Comparison of ENCODE assay signal across 8 cellular contexts in genomic region chr22:49417326-49417725, GRCh38.
"Had no signal": no experiment of that assay in that cellular context is flagged by ENCODE, and none has a peak within 500 bp of the region (broad histone marks: within the 10 kb centered on the region; RNA-seq: fewer than 3 reads in every experiment).

No MANE protein-coding gene starts in this region.

- H3K27ac ChIP-seq: GM23248, HL-60 had no signal

- H3K27ac Mint-ChIP-seq: HFFc6 had no signal

- H3K27me3 Mint-ChIP-seq: IgD-negative memory B cell had no signal

- H3K4me3 Mint-ChIP-seq: HFFc6, IgD-negative memory B cell had no signal

- FAIRE-seq: HepG2 had no signal

- H3K36me3 ChIP-seq: HAP-1 had no signal

- H3K4me1 ChIP-seq: HAP-1 had no signal

- H3K4me3 ChIP-seq: GM23248, HAP-1 had no signal

- DNase-seq: GM23248, GOT3, H7, HFFc6 had no signal

- H3K9ac ChIP-seq: GM23248 had no signal

- H3K9me3 ChIP-seq: HAP-1 had no signal

- H3K4me1 Mint-ChIP-seq: IgD-negative memory B cell had no signal
